ENCODE assay signal across 29 cellular contexts in genomic region chr10:58462863-58463507, GRCh38. TPM values are rescaled to one million over a fixed set of nuclear protein-coding genes. Genes with fewer than 3 reads are reported as not detected.
"Had no signal": no experiment of that assay in that cellular context is flagged by ENCODE, and none has a peak within 500 bp of the region (broad histone marks: within the 10 kb centered on the region; RNA-seq: fewer than 3 reads in every experiment).

No MANE protein-coding gene starts in this region.

- FAIRE-seq: endometrium, frontal cortex, kidney had no signal

- H3K27ac ChIP-seq: colonic mucosa, epithelial cell of prostate, esophagus squamous epithelium, gastroesophageal sphincter, heart left ventricle, hepatocyte, left ventricle myocardium inferior, lower lobe of right lung had no signal

- H3K4me2 ChIP-seq: hepatocyte had no signal

- DNase-seq: colonic mucosa; cortex of kidney; effector CD8-positive, alpha-beta T cell; effector memory CD8-positive, alpha-beta T cell; endodermal cell; erythroblast; esophagus squamous epithelium; foreskin fibroblast; heart left ventricle; hypothalamus; immature natural killer cell; islet precursor cell; kidney; kidney glomerular epithelial cell; left colon; left ventricle myocardium inferior; lower lobe of right lung; mesenchymal stem cell; mucosa of descending colon; naive B cell; naive thymus-derived CD8-positive, alpha-beta T cell had no signal

- H3K36me3 ChIP-seq: colonic mucosa, esophagus squamous epithelium, gastroesophageal sphincter, heart left ventricle, left ventricle myocardium inferior, lower lobe of right lung had no signal

- ATAC-seq: effector memory CD8-positive, alpha-beta T cell; esophagus mucosa; gastroesophageal sphincter; heart left ventricle; left colon; left lobe of liver; lower lobe of right lung; mucosa of descending colon; naive thymus-derived CD8-positive, alpha-beta T cell had no signal

- H3K4me1 ChIP-seq: colonic mucosa, esophagus squamous epithelium, heart left ventricle, left ventricle myocardium inferior, lower lobe of right lung had no signal

- H3K4me3 ChIP-seq: colonic mucosa, esophagus squamous epithelium, gastroesophageal sphincter, heart left ventricle, hepatocyte, left ventricle myocardium inferior, lower lobe of right lung, mucosa of descending colon had no signal

- H3K9me3 ChIP-seq: colonic mucosa, esophagus squamous epithelium, gastroesophageal sphincter, lower lobe of right lung, mucosa of descending colon had no signal

RNA-seq across cellular contexts. Expression of gene BICC1, which starts 49.7 kb away (rescaled TPM):
- total RNA-seq: dermis microvascular lymphatic vessel endothelial cell; naive thymus-derived CD8-positive, alpha-beta T cell had no signal
- polyA plus RNA-seq: naive thymus-derived CD8-positive, alpha-beta T cell had no signal
